ENCODE assay signal across 8 cellular contexts in genomic region chr2:131105950-131106801, GRCh38. TPM values are rescaled to one million over a fixed set of nuclear protein-coding genes. Genes with fewer than 3 reads are reported as not detected.
DNase-seq lines count a peak whose midpoint lies in the region; ATAC-seq and TF ChIP-seq lines count a peak whose summit lies in the region.

No MANE protein-coding gene starts in this region.

- peak; percentile 13 for DNase-seq in DND-41
- peak in 1 of 2 experiments; percentile 69 for DNase-seq in HL-60 (ENCODE audit: low read depth in 1 of 2, low spot score in 1 of 2)
- no peak for DNase-seq in central memory CD8-positive, alpha-beta T cell (ENCODE audit: low spot score in 2 of 2)
- DNase-seq in left lobe of liver (ENCODE audit: low spot score) = peak; percentile 64
- peak in 2 of 3 donors; percentile 15 to 24 for DNase-seq in stimulated activated CD4-positive, alpha-beta T cell treated with anti-CD3 and anti-CD28 coated beads, TNF-alpha, amount 100 ng/mL, for 48 hours (ENCODE audit: low read depth in 3 of 3)
- DNase-seq in NCI-H1048 (lab: John Stamatoyannopoulos, UW) = no peak

- no peaks in the 10 kb centered on the region for H3K9me2 ChIP-seq in SU-DHL-6 (replicated peaks; ENCODE audit: insufficient read depth, low read length)

- H2AFZ ChIP-seq in DND-41 (ENCODE audit: low read depth, low read length) (peak overlapping the region; percentile 77), SU-DHL-6 (ENCODE audit: low read depth, low read length, severe bottlenecking) (peak overlapping the region; percentile 75)

- no peaks in the 10 kb centered on the region for H3K27me3 Mint-ChIP-seq in central memory CD8-positive, alpha-beta T cell

- peaks cover 27% of the 10 kb centered on the region for H3K36me3 Mint-ChIP-seq in central memory CD8-positive, alpha-beta T cell (ENCODE audit: insufficient read depth)

- H3K9ac ChIP-seq in DND-41 (ENCODE audit: low read depth, low read length) (peak overlapping the region; percentile 94), SU-DHL-6 (ENCODE audit: low read length) (peak overlapping the region; percentile 89)

- peaks cover 9% of the 10 kb centered on the region; the same call in 1 of the 2 replicates for H3F3A ChIP-seq in SU-DHL-6 (ENCODE audit: insufficient read depth)

- H3K27ac ChIP-seq in DND-41 (ENCODE audit: low read length) (peak overlapping the region; percentile 91), HL-60 (replicated peaks) (peak overlapping the region; percentile 81), SU-DHL-6 (ENCODE audit: low read depth, low read length) (peak overlapping the region; percentile 48; the same call in 1 of the 2 replicates)

- H3K4me1 Mint-ChIP-seq in central memory CD8-positive, alpha-beta T cell = peaks cover 55% of the 10 kb centered on the region

- H3K4me2 ChIP-seq in DND-41 (ENCODE audit: insufficient read depth, low read length) (peak overlapping the region; percentile 87), SU-DHL-6 (ENCODE audit: low read depth, low read length, poor library complexity, severe bottlenecking) (peak overlapping the region; percentile 95)

- TF ChIP-seq CTCF in DND-41 (IDR thresholded peaks at IDR 0.05; ENCODE audit: borderline replicate concordance, extremely low read depth, low read length, poor library complexity, severe bottlenecking) = no peak
- no peak for TF ChIP-seq CTCF in HL-60 (IDR thresholded peaks at IDR 0.05; ENCODE audit: insufficient read depth, low read length)
- TF ChIP-seq CTCF in SU-DHL-6 (IDR thresholded peaks at IDR 0.05; ENCODE audit: insufficient read depth, low read length, poor library complexity, severe bottlenecking) = no peak

- peak overlapping the region; percentile 93 for H3K4me3 Mint-ChIP-seq in central memory CD8-positive, alpha-beta T cell

- no peaks in the 10 kb centered on the region for H3K9me3 ChIP-seq in DND-41 (ENCODE audit: insufficient read depth, low read length, severe bottlenecking)
- no peaks in the 10 kb centered on the region for H3K9me3 ChIP-seq in SU-DHL-6 (ENCODE audit: insufficient read depth, low read length)

- H3K27me3 ChIP-seq in DND-41 (ENCODE audit: insufficient read depth, low read length, poor library complexity) = no peaks in the 10 kb centered on the region
- H3K27me3 ChIP-seq in HL-60 (ENCODE audit: insufficient read depth, poor library complexity, severe bottlenecking) = no peaks in the 10 kb centered on the region
- H3K27me3 ChIP-seq in SU-DHL-6 (ENCODE audit: low read length) = no peaks in the 10 kb centered on the region

- H3K4me3 ChIP-seq in DND-41 (ENCODE audit: low read depth in 1 of 2, low read length in 2 of 2) (peak overlapping the region; percentile 66 to 77), HL-60 (replicated peaks; ENCODE audit: insufficient read depth, low read length) (peak overlapping the region; percentile 83), SU-DHL-6 (ENCODE audit: insufficient read depth, low read length, poor library complexity, severe bottlenecking) (peak overlapping the region; percentile 68)

- H3K4me1 ChIP-seq in DND-41 (ENCODE audit: insufficient read depth, low read length) = peaks cover 56% of the 10 kb centered on the region

- H4K20me1 ChIP-seq in DND-41 (ENCODE audit: insufficient read depth, low read length) = peaks cover 45% of the 10 kb centered on the region
- no peaks in the 10 kb centered on the region; the same call in 1 of the 2 replicates for H4K20me1 ChIP-seq in SU-DHL-6 (ENCODE audit: low read depth, low read length)

- H3K79me2 ChIP-seq in DND-41 (ENCODE audit: insufficient read depth, low read length) (peaks cover 61% of the 10 kb centered on the region), SU-DHL-6 (ENCODE audit: insufficient read depth, low read length) (peaks cover 61% of the 10 kb centered on the region)

- no peak; the same call in 2 of the 3 replicates for ATAC-seq in DND-41 (ENCODE audit: insufficient read depth, low read depth)
- ATAC-seq in GM19463 (IDR thresholded peaks at IDR 0.05; ENCODE audit: unreplicated experiment) = peak; percentile 30
- ATAC-seq in central memory CD8-positive, alpha-beta T cell (replicated peaks; ENCODE audit: extremely low read depth, poor library complexity, severe bottlenecking) = no peak
- peak; percentile 64 for ATAC-seq in left lobe of liver

- peaks cover 8% of the 10 kb centered on the region for H3K36me3 ChIP-seq in DND-41 (ENCODE audit: insufficient read depth, low read length)
- H3K36me3 ChIP-seq in SU-DHL-6 (ENCODE audit: low read length) = no peaks in the 10 kb centered on the region

- H3K27ac Mint-ChIP-seq in central memory CD8-positive, alpha-beta T cell (ENCODE audit: low read depth) = peak overlapping the region; percentile 98

- no peaks in the 10 kb centered on the region for H3K9me3 Mint-ChIP-seq in central memory CD8-positive, alpha-beta T cell

RNA-seq across cellular contexts. Expression of gene PLEKHB2, which starts 1.0 kb away (rescaled TPM):
- 10.7 TPM for total RNA-seq in left lobe of liver

RNA-seq across cellular contexts. Expression of gene FAM168B, which starts 12.9 kb away (rescaled TPM):
- 39.5 TPM for total RNA-seq in left lobe of liver

Comparison
In these comparisons a context has a peak if more than half of its experiments do, and no peak if none do; other contexts are left out.
1. ATAC-seq: peak in GM19463 (single experiment) and left lobe of liver (single experiment); none in DND-41 (single experiment) and central memory CD8-positive, alpha-beta T cell (single experiment).
2. DNase-seq: peak in DND-41 (single experiment), left lobe of liver (single experiment) and stimulated activated CD4-positive, alpha-beta T cell treated with anti-CD3 and anti-CD28 coated beads, TNF-alpha, amount 100 ng/mL, for 48 hours (2 of 3); none in central memory CD8-positive, alpha-beta T cell (0 of 2) and NCI-H1048 (single experiment).
3. Peak in every context shown above with its lines, with median percentiles within 50 percentile points of each other: H3K27ac ChIP-seq and H3K4me3 ChIP-seq.